Comparison of ENCODE assay signal across 33 cellular contexts in the genomic region with DNA sequence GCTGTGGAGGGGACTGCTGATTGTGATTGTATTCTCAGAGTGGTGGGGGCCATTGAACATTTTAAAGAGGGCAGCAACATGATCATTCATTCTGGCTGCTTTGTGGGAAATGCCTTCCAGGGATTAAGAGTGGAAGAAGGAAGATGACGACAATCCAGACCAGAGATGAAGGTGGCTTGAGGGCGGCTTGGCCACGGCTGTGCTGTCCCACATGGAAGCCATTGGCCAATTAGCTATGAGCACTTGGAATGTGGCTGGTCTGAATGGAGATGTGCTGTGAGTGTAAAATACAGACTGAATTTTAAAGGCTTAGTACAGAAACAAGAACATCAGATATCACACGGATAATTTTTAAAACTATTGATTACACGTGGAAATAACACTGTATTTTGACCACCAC. TPM values are rescaled to one million over a fixed set of nuclear protein-coding genes. Genes with fewer than 3 reads are reported as not detected.
"Had no signal": no experiment of that assay in that cellular context is flagged by ENCODE, and none has a peak within 500 bp of the region (broad histone marks: within the 10 kb centered on the region; RNA-seq: fewer than 3 reads in every experiment).

No MANE protein-coding gene starts in this region.

- H3K4me1 ChIP-seq: ascending aorta had no signal

- H3K27ac ChIP-seq: ascending aorta, cardiac muscle cell, VCaP had no signal

- H3K9me3 ChIP-seq: ascending aorta had no signal

- DNase-seq: activated B cell treated with CpG ODN at 0.5 μM for 24 hours; activated CD4-positive, alpha-beta memory T cell treated with anti-CD3 and anti-CD28 coated beads for 36 hours; activated CD4-positive, alpha-beta T cell treated with anti-CD3 and anti-CD28 coated beads for 4 hours; activated CD4-positive, alpha-beta T cell treated with anti-CD3 and anti-CD28 coated beads, Interleukin-2, amount 50 U/mL, for 1 hour; activated CD4-positive, alpha-beta T cell treated with anti-CD3 and anti-CD28 coated beads, Interleukin-2, amount 50 U/mL, for 4 hours; activated CD4-positive, CD25-positive, alpha-beta regulatory T cell treated with anti-CD3 and anti-CD28 coated beads, Interleukin-2, amount 50 U/mL, for 72 hours; activated CD8-positive, alpha-beta memory T cell treated with anti-CD3 and anti-CD28 coated beads, Interleukin-2, amount 50 U/mL, for 4 hours; activated CD8-positive, alpha-beta T cell treated with anti-CD3 and anti-CD28 coated beads for 36 hours; activated effector memory CD4-positive, alpha-beta T cell treated with anti-CD3 and anti-CD28 coated beads, Interleukin-2, amount 50 U/mL, for 16 hours; activated naive CD4-positive, alpha-beta T cell treated with anti-CD3 and anti-CD28 coated beads, Interleukin-2, amount 10 ng/mL, durations not matched to agents 7 days and 5 days; activated naive CD4-positive, alpha-beta T cell treated with Interleukin-2 at 50 U/mL for 16 hours; activated naive CD8-positive, alpha-beta T cell treated with anti-CD3 and anti-CD28 coated beads, Interleukin-2, amount 10 ng/mL, durations not matched to agents 7 days and 5 days; activated naive CD8-positive, alpha-beta T cell treated with anti-CD3 and anti-CD28 coated beads, Interleukin-2, amount 50 U/mL, for 24 hours; activated T-cell treated with anti-CD3 and anti-CD28 coated beads for 4 hours; activated T-cell treated with anti-CD3 and anti-CD28 coated beads, Interleukin-2, amount 50 U/mL, for 1 hour; activated T-cell treated with anti-CD3 and anti-CD28 coated beads, Interleukin-2, amount 50 U/mL, for 4 hours; activated T-cell treated with anti-CD3 and anti-CD28 coated beads, Interleukin-2, amount 50 U/mL, for 72 hours; amygdala; anterior cingulate cortex; caudate nucleus; cerebellar nuclear complex; T-helper 2 cell; T-helper 9 cell had no signal

- H3K36me3 ChIP-seq: ascending aorta, cardiac muscle cell had no signal

- H3K4me3 ChIP-seq: ascending aorta, cardiac muscle cell had no signal

- H3K27me3 ChIP-seq: ascending aorta had no signal

RNA-seq across cellular contexts. Expression of a gene that starts 19.2 kb away (rescaled TPM):
- total RNA-seq: activated B cell treated with CpG ODN at 0.5 μM for 24 hours; activated CD4-positive, alpha-beta memory T cell treated with anti-CD3 and anti-CD28 coated beads for 36 hours; activated CD4-positive, alpha-beta T cell treated with anti-CD3 and anti-CD28 coated beads, Interleukin-2, amount 10 ng/mL, durations not matched to agents 24 days and 14 days; activated CD8-positive, alpha-beta memory T cell treated with anti-CD3 and anti-CD28 coated beads for 36 hours; activated CD8-positive, alpha-beta T cell treated with anti-CD3 and anti-CD28 coated beads for 36 hours; activated naive CD8-positive, alpha-beta T cell treated with anti-CD3 and anti-CD28 coated beads, Interleukin-2, amount 10 ng/mL, durations not matched to agents 7 days and 5 days; activated T-cell treated with anti-CD3 and anti-CD28 coated beads, Interleukin-2, amount 50 U/mL, for 4 hours; activated T-cell treated with anti-CD3 and anti-CD28 coated beads, Interleukin-2, amount 50 U/mL, for 72 hours; activated T-helper 1 cell treated with anti-CD3 and anti-CD28 coated beads, Interleukin-12 subunit alpha, Interleukin-12 subunit beta, Interleukin-2, Interleukin-4 antibody, amounts not matched to agents 30 ng/mL and 10 ng/mL and 1 ng/mL, durations not matched to agents 14 hours and 24 hours and 36 hours; activated T-helper 17 cell treated with anti-CD3 and anti-CD28 coated beads, Interleukin-2, amount 50 U/mL, for 72 hours; ascending aorta; bronchial epithelial cell; cardiac muscle cell; chondrocyte had no signal
- polyA plus RNA-seq: adipose tissue, cardiac muscle cell had no signal
